2 cellular contexts compared by ENCODE assay signal in genomic region chr11:75896843-75897419, GRCh38.
TF ChIP-seq lines count a peak whose summit lies in the region.

No MANE protein-coding gene starts in this region.

TF ChIP-seq in GM23338, 12 proteins besides CTCF, POLR2A, EP300 and RAD21 (continued from another document):
- TF ChIP-seq, protein P1, sequence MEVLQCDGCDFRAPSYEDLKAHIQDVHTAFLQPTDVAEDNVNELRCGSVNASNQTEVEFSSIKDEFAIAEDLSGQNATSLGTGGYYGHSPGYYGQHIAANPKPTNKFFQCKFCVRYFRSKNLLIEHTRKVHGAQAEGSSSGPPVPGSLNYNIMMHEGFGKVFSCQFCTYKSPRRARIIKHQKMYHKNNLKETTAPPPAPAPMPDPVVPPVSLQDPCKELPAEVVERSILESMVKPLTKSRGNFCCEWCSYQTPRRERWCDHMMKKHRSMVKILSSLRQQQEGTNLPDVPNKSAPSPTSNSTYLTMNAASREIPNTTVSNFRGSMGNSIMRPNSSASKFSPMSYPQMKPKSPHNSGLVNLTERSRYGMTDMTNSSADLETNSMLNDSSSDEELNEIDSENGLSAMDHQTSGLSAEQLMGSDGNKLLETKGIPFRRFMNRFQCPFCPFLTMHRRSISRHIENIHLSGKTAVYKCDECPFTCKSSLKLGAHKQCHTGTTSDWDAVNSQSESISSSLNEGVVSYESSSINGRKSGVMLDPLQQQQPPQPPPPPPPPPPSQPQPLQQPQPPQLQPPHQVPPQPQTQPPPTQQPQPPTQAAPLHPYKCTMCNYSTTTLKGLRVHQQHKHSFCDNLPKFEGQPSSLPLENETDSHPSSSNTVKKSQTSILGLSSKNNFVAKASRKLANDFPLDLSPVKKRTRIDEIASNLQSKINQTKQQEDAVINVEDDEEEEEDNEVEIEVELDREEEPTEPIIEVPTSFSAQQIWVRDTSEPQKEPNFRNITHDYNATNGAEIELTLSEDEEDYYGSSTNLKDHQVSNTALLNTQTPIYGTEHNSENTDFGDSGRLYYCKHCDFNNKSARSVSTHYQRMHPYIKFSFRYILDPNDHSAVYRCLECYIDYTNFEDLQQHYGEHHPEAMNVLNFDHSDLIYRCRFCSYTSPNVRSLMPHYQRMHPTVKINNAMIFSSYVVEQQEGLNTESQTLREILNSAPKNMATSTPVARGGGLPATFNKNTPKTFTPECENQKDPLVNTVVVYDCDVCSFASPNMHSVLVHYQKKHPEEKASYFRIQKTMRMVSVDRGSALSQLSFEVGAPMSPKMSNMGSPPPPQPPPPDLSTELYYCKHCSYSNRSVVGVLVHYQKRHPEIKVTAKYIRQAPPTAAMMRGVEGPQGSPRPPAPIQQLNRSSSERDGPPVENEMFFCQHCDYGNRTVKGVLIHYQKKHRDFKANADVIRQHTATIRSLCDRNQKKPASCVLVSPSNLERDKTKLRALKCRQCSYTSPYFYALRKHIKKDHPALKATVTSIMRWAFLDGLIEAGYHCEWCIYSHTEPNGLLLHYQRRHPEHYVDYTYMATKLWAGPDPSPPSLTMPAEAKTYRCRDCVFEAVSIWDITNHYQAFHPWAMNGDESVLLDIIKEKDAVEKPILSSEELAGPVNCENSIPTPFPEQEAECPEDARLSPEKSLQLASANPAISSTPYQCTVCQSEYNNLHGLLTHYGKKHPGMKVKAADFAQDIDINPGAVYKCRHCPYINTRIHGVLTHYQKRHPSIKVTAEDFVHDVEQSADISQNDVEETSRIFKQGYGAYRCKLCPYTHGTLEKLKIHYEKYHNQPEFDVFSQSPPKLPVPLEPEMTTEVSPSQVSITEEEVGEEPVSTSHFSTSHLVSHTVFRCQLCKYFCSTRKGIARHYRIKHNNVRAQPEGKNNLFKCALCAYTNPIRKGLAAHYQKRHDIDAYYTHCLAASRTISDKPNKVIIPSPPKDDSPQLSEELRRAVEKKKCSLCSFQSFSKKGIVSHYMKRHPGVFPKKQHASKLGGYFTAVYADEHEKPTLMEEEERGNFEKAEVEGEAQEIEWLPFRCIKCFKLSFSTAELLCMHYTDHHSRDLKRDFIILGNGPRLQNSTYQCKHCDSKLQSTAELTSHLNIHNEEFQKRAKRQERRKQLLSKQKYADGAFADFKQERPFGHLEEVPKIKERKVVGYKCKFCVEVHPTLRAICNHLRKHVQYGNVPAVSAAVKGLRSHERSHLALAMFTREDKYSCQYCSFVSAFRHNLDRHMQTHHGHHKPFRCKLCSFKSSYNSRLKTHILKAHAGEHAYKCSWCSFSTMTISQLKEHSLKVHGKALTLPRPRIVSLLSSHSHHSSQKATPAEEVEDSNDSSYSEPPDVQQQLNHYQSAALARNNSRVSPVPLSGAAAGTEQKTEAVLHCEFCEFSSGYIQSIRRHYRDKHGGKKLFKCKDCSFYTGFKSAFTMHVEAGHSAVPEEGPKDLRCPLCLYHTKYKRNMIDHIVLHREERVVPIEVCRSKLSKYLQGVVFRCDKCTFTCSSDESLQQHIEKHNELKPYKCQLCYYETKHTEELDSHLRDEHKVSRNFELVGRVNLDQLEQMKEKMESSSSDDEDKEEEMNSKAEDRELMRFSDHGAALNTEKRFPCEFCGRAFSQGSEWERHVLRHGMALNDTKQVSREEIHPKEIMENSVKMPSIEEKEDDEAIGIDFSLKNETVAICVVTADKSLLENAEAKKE (CRISPR knock-in tag; IDR thresholded peaks at IDR 0.05), result no peak
- no peak for TF ChIP-seq EZH2 (IDR thresholded peaks at IDR 0.05; ENCODE audit: low read depth, unreplicated experiment)
- TF ChIP-seq ETS1 (IDR thresholded peaks at IDR 0.05), result no peak
- TF ChIP-seq, protein P2, sequence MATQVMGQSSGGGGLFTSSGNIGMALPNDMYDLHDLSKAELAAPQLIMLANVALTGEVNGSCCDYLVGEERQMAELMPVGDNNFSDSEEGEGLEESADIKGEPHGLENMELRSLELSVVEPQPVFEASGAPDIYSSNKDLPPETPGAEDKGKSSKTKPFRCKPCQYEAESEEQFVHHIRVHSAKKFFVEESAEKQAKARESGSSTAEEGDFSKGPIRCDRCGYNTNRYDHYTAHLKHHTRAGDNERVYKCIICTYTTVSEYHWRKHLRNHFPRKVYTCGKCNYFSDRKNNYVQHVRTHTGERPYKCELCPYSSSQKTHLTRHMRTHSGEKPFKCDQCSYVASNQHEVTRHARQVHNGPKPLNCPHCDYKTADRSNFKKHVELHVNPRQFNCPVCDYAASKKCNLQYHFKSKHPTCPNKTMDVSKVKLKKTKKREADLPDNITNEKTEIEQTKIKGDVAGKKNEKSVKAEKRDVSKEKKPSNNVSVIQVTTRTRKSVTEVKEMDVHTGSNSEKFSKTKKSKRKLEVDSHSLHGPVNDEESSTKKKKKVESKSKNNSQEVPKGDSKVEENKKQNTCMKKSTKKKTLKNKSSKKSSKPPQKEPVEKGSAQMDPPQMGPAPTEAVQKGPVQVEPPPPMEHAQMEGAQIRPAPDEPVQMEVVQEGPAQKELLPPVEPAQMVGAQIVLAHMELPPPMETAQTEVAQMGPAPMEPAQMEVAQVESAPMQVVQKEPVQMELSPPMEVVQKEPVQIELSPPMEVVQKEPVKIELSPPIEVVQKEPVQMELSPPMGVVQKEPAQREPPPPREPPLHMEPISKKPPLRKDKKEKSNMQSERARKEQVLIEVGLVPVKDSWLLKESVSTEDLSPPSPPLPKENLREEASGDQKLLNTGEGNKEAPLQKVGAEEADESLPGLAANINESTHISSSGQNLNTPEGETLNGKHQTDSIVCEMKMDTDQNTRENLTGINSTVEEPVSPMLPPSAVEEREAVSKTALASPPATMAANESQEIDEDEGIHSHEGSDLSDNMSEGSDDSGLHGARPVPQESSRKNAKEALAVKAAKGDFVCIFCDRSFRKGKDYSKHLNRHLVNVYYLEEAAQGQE (IDR thresholded peaks at IDR 0.05; ENCODE audit: unreplicated experiment), result no peak
- TF ChIP-seq POLR2AphosphoS5 (IDR thresholded peaks at IDR 0.05; ENCODE audit: low read depth), result no peak
- TF ChIP-seq ZNF114 (CRISPR knock-in tag; IDR thresholded peaks at IDR 0.05), result no peak
- TF ChIP-seq NANOG (IDR thresholded peaks at IDR 0.05; ENCODE audit: borderline replicate concordance), result no peak
- TF ChIP-seq STAT1 (IDR thresholded peaks at IDR 0.05; ENCODE audit: unreplicated experiment), result no peak
- TF ChIP-seq ZNF331 (CRISPR knock-in tag; IDR thresholded peaks at IDR 0.05; ENCODE audit: low read depth), result no peak
- no peak for TF ChIP-seq CREB1 (CRISPR knock-in tag; IDR thresholded peaks at IDR 0.05; ENCODE audit: low read depth)
TF ChIP-seq in GM23338: peak in this region for 0.

TF ChIP-seq in liver, 16 proteins besides CTCF, POLR2A, EP300 and RAD21 (continued from another document):
- TF ChIP-seq, protein P2 (IDR thresholded peaks at IDR 0.05), result no peak
- no peak for TF ChIP-seq FOXA2 (IDR thresholded peaks at IDR 0.05)
